Comparison of ENCODE assay signal across 17 cellular contexts in genomic region chr18:28267276-28267675, GRCh38.
DNase-seq lines count a peak whose midpoint lies in the region; TF ChIP-seq lines count a peak whose summit lies in the region.
"Had no signal": no experiment of that assay in that cellular context is flagged by ENCODE, and none has a peak within 500 bp of the region (broad histone marks: within the 10 kb centered on the region; RNA-seq: fewer than 3 reads in every experiment).

No MANE protein-coding gene starts in this region.

- H2AFZ ChIP-seq in SK-N-SH (ENCODE audit: low read depth), result no peak overlapping the region
- H2AFZ ChIP-seq: GM23338 had no signal

- intact Hi-C loops in tibial artery (cut with DNase I; ENCODE audit: low total_unique reads), result no loop called here

- H4K20me1 ChIP-seq in SK-N-SH (ENCODE audit: insufficient read depth), result no peaks in the 10 kb centered on the region
- H4K20me1 ChIP-seq: BLaER1 had no signal

- H3K9me3 Mint-ChIP-seq in activated naive CD4-positive, alpha-beta T cell treated with anti-CD3 and anti-CD28 coated beads, Interleukin-2, amount 10 ng/mL, durations not matched to agents 7 days and 5 days, result peaks cover 5% of the 10 kb centered on the region
- H3K9me3 Mint-ChIP-seq: GM23338 had no signal

- H3K9me2 ChIP-seq in SK-N-SH, result no peaks in the 10 kb centered on the region

- H3K79me2 ChIP-seq in SK-N-SH (ENCODE audit: insufficient read depth), result no peaks in the 10 kb centered on the region

- WGBS in SK-N-SH (ENCODE audit: low lambda C conversion rate), result 68% methylated on average over 2 of the region's 2 CpGs

- TF ChIP-seq EP300 in SK-N-SH (IDR thresholded peaks at IDR 0.05; ENCODE audit: borderline replicate concordance in 1 of 2, low read depth in 1 of 2, low read length in 1 of 2), result no peak

- no peaks in the 10 kb centered on the region for H3K36me3 Mint-ChIP-seq in activated naive CD4-positive, alpha-beta T cell treated with anti-CD3 and anti-CD28 coated beads, Interleukin-2, amount 10 ng/mL, durations not matched to agents 7 days and 5 days
- H3K36me3 Mint-ChIP-seq: CD8-positive, alpha-beta memory T cell had no signal

- no peaks in the 10 kb centered on the region for H3K27me3 ChIP-seq in SK-N-SH (ENCODE audit: insufficient read depth)
- no peaks in the 10 kb centered on the region for H3K27me3 ChIP-seq in tibial artery
- H3K27me3 ChIP-seq: BLaER1 had no signal

- DNase-seq in EH (ENCODE audit: low read depth) (peak; percentile 26), HS-5 (ENCODE audit: low read depth) (peak; percentile 6), SK-N-SH (no peak), iris pigment epithelial cell (ENCODE audit: low read depth) (peak; percentile 3), anterior cingulate cortex (lab: John Stamatoyannopoulos, UW) (no peak), tibial artery (no peak)
- DNase-seq in activated naive CD4-positive, alpha-beta T cell treated with anti-CD3 and anti-CD28 coated beads, Interleukin-2, amount 10 ng/mL, durations not matched to agents 7 days and 5 days, result no peak
- DNase-seq in stimulated activated CD4-positive, alpha-beta T cell treated with anti-CD3 and anti-CD28 coated beads, Interleukin-2, amount 100 ng/mL, for 24 hours, result no peak
- DNase-seq: AML-193; Caco-2; CD8-positive, alpha-beta memory T cell; DND-41; H7 had no signal

- TF ChIP-seq CTCF in SK-N-SH (IDR thresholded peaks at IDR 0.05) (no peak), tibial artery (IDR thresholded peaks at IDR 0.05) (no peak)

- H3K27ac Mint-ChIP-seq in activated naive CD4-positive, alpha-beta T cell treated with anti-CD3 and anti-CD28 coated beads, Interleukin-2, amount 10 ng/mL, durations not matched to agents 7 days and 5 days, result no peak overlapping the region
- H3K27ac Mint-ChIP-seq: CD8-positive, alpha-beta memory T cell; GM23338 had no signal

- TF ChIP-seq RAD21 in SK-N-SH (IDR thresholded peaks at IDR 0.05; ENCODE audit: low read length), result no peak

- H3K36me3 ChIP-seq in SK-N-SH (replicated peaks in 1 of 2; ENCODE audit: control insufficient read depth in 1 of 2, insufficient read depth in 2 of 2, low read length in 1 of 2) (no peaks in the 10 kb centered on the region), tibial artery (no peaks in the 10 kb centered on the region)
- H3K36me3 ChIP-seq: BLaER1 had no signal

- POLR2A ChIA-PET in SK-N-SH (lab: Yijun Ruan, JAX), result no interaction called here

- no peak overlapping the region for H3K4me3 ChIP-seq in SK-N-SH (ENCODE audit: low read depth in 2 of 2, low read length in 1 of 2)
- H3K4me3 ChIP-seq in tibial artery, result no peak overlapping the region
- H3K4me3 ChIP-seq: BLaER1, GM12878, GM23338 had no signal

- H3K27ac ChIP-seq in SK-N-SH (ENCODE audit: low read depth in 2 of 2, low read length in 1 of 2), result peak overlapping the region in 1 of 2 experiments; percentile 42; a peak in 2 of 4 replicates
- no peak overlapping the region for H3K27ac ChIP-seq in tibial artery
- H3K27ac ChIP-seq: 22Rv1, BLaER1 had no signal

- no peaks in the 10 kb centered on the region for H3K27me3 Mint-ChIP-seq in activated naive CD4-positive, alpha-beta T cell treated with anti-CD3 and anti-CD28 coated beads, Interleukin-2, amount 10 ng/mL, durations not matched to agents 7 days and 5 days
- H3K27me3 Mint-ChIP-seq: CD8-positive, alpha-beta memory T cell had no signal

- H3K4me1 ChIP-seq in SK-N-SH (ENCODE audit: control insufficient read depth in 1 of 2, insufficient read depth in 2 of 2, low read depth in 1 of 2, low read length in 1 of 2) (no peaks in the 10 kb centered on the region; a peak in 2 of 4 replicates), tibial artery (no peaks in the 10 kb centered on the region)
- H3K4me1 ChIP-seq: BLaER1, Caco-2 had no signal

- no peak overlapping the region; the same call in 1 of the 2 replicates for H3K9ac ChIP-seq in SK-N-SH
- H3K9ac ChIP-seq: BLaER1 had no signal

- peaks cover 6% of the 10 kb centered on the region; the same call in 1 of the 2 replicates for H3K9me3 ChIP-seq in SK-N-SH
- no peaks in the 10 kb centered on the region for H3K9me3 ChIP-seq in tibial artery
- H3K9me3 ChIP-seq: BLaER1, Caco-2 had no signal

- H3F3A ChIP-seq in SK-N-SH (replicated peaks; ENCODE audit: insufficient read depth), result peaks cover 7% of the 10 kb centered on the region

- no peaks in the 10 kb centered on the region for H3K4me1 Mint-ChIP-seq in activated naive CD4-positive, alpha-beta T cell treated with anti-CD3 and anti-CD28 coated beads, Interleukin-2, amount 10 ng/mL, durations not matched to agents 7 days and 5 days
- H3K4me1 Mint-ChIP-seq: CD8-positive, alpha-beta memory T cell; GM23338 had no signal

- H3K4me3 Mint-ChIP-seq in activated naive CD4-positive, alpha-beta T cell treated with anti-CD3 and anti-CD28 coated beads, Interleukin-2, amount 10 ng/mL, durations not matched to agents 7 days and 5 days, result no peak overlapping the region
- H3K4me3 Mint-ChIP-seq: CD8-positive, alpha-beta memory T cell; GM23338 had no signal

- no peak overlapping the region for H3K4me2 ChIP-seq in SK-N-SH
- H3K4me2 ChIP-seq: BLaER1, GM23338 had no signal

- CTCF ChIA-PET in SK-N-SH (lab: Yijun Ruan, JAX), result no interaction called here
- CTCF ChIA-PET in activated naive CD4-positive, alpha-beta T cell treated with anti-CD3 and anti-CD28 coated beads, Interleukin-2, amount 10 ng/mL, durations not matched to agents 7 days and 5 days (lab: Charles Lee), result no interaction called here

TF ChIP-seq in SK-N-SH, 30 proteins besides CTCF, POLR2A, EP300 and RAD21:
- TF ChIP-seq GABPA (IDR thresholded peaks at IDR 0.05; ENCODE audit: low read depth), result no peak
- TF ChIP-seq SMC3 (IDR thresholded peaks at IDR 0.05; ENCODE audit: low read depth, low read length), result no peak
- TF ChIP-seq MEF2A (IDR thresholded peaks at IDR 0.05; ENCODE audit: borderline replicate concordance, low read depth), result no peak
- peak; percentile 56 for TF ChIP-seq PBX3 (IDR thresholded peaks at IDR 0.05)
- no peak for TF ChIP-seq SIN3A (IDR thresholded peaks at IDR 0.05; ENCODE audit: borderline replicate concordance, low read depth, low read length)
- no peak for TF ChIP-seq MXI1 (IDR thresholded peaks at IDR 0.05; ENCODE audit: low read depth, low read length)

Comparison
In these comparisons a context has a peak if more than half of its experiments do, and no peak if none do; other contexts are left out.
1. DNase-seq: peak in EH (single experiment), HS-5 (single experiment) and iris pigment epithelial cell (single experiment); none in SK-N-SH (single experiment), anterior cingulate cortex (0 of 58), activated naive CD4-positive, alpha-beta T cell treated with anti-CD3 and anti-CD28 coated beads, Interleukin-2, amount 10 ng/mL, durations not matched to agents 7 days and 5 days (single experiment), tibial artery (0 of 2) and stimulated activated CD4-positive, alpha-beta T cell treated with anti-CD3 and anti-CD28 coated beads, Interleukin-2, amount 100 ng/mL, for 24 hours (0 of 2).